ENCODE assay signal across 8 cellular contexts in the genomic region with DNA sequence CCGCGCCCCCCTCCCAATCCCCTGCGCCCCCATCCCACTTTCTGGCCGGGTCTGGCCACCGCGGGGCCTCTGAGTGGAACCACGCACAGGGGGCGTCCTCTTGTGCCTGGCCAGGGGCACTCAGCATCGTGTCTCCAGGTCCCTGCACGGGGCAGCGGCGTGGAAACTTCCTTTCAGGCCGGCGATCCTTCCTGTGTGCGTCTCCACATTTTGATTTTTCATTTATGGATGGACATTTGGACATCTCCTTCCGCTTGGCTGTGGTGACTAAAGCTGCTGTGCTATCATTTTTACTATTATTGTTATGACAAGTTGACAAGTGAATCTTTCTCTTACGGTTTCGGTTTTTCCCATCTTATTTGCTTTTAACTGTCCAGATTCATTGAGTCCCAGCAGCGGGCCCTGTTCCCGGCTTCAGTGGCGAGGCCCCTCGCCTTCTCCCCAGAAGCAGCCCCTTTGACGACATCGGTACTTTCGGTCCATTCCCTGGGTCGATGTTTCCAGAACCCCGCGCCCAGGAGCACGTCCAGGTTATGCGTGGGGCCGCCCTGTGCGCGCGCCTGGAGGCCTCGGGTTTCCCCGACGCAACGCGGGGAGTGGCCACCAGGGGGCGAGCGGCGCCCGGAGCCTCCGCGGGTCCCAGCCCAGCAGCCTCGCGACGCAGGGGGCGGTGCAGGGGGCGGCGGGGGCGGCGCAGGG. TPM values are rescaled to one million over a fixed set of nuclear protein-coding genes. Genes with fewer than 3 reads are reported as not detected.
DNase-seq lines count a peak whose midpoint lies in the region; ATAC-seq and TF ChIP-seq lines count a peak whose summit lies in the region.

No MANE protein-coding gene starts in this region.

- DNase-seq in NOMO-1 treated with DMSO at 0.1 percent for 48 hours (lab: John Stamatoyannopoulos, UW; ENCODE audit: unreplicated experiment) (peak; percentile 69), endodermal cell (peak; percentile 91), midbrain (lab: John Stamatoyannopoulos, UW) (peak; percentile 86), middle frontal gyrus (ENCODE audit: extremely low spot score, low spot score) (no peak)
- peak; percentile 94 for DNase-seq in activated CD8-positive, alpha-beta memory T cell treated with anti-CD3 and anti-CD28 coated beads, Interleukin-2, amount 50 U/mL, for 4 hours
- peak; percentile 82 to 84 for DNase-seq in stimulated activated CD8-positive, alpha-beta memory T cell treated with anti-CD3 and anti-CD28 coated beads, Interleukin-2, amount 100 ng/mL, for 1 hour (ENCODE audit: low read depth in 2 of 2)

- no peaks in the 10 kb centered on the region for H3K27me3 ChIP-seq in endodermal cell (ENCODE audit: control insufficient read depth, insufficient read depth, low read length, poor library complexity, severe bottlenecking)

- no peaks in the 10 kb centered on the region for H3K9me3 Mint-ChIP-seq in endodermal cell

- H3K9me3 ChIP-seq in endodermal cell (ENCODE audit: control insufficient read depth, low read length), result no peaks in the 10 kb centered on the region

- no peaks in the 10 kb centered on the region for H3K4me1 Mint-ChIP-seq in endodermal cell

- no peaks in the 10 kb centered on the region for H3K4me1 ChIP-seq in endodermal cell (ENCODE audit: control insufficient read depth, insufficient read depth, low read length)

- TF ChIP-seq CTCF in GM12875 (IDR thresholded peaks at IDR 0.05; ENCODE audit: borderline replicate concordance, insufficient read depth, low read depth, low read length) (peak; percentile 85), endodermal cell (conservative IDR thresholded peaks at IDR 0.05) (peak; percentile 85)

- H3K9ac ChIP-seq in endodermal cell (ENCODE audit: extremely low read depth, low read length, poor library complexity, severe bottlenecking), result peak overlapping the region; percentile 44

- peak overlapping the region; percentile 50 for H3K4me3 Mint-ChIP-seq in endodermal cell

- no peaks in the 10 kb centered on the region for H3K36me3 Mint-ChIP-seq in endodermal cell (ENCODE audit: low read depth)

- H3K27me3 Mint-ChIP-seq in endodermal cell (ENCODE audit: insufficient read depth), result peaks cover 4% of the 10 kb centered on the region

- peak; percentile 44 for ATAC-seq in HG03196 (IDR thresholded peaks at IDR 0.05; ENCODE audit: unreplicated experiment)

- 8 to 9% methylated on average over 20 to 50 of the region's 53 CpGs for whole genome bisulfite sequencing in endodermal cell (ENCODE audit: insufficient coverage in 1 of 2, insufficient read length in 1 of 2), 2 experiments

- H3K27ac Mint-ChIP-seq in endodermal cell, result no peak overlapping the region

- no peak overlapping the region for H3K27ac ChIP-seq in endodermal cell (ENCODE audit: low read depth, low read length)

- H3K36me3 ChIP-seq in endodermal cell (ENCODE audit: control insufficient read depth, insufficient read depth, low read length), result no peaks in the 10 kb centered on the region

- peak overlapping the region; percentile 57 for H3K4me3 ChIP-seq in GM12875 (ENCODE audit: low read depth, low read length)
- H3K4me3 ChIP-seq in endodermal cell (ENCODE audit: low read length), result peak overlapping the region; percentile 81

RNA-seq across cellular contexts. Expression of gene SLC19A1, which starts 12.4 kb away (rescaled TPM):
- total RNA-seq in endodermal cell, result 10 to 100 TPM; 28.8 to 29.4 TPM
- polyA plus RNA-seq in endodermal cell (2013, experiment 1 of 2), result 19.9 TPM
- 16.4 TPM for polyA plus RNA-seq in endodermal cell (2013, experiment 2 of 2)
